1 cellular context compared by ENCODE assay signal in the genomic region with DNA sequence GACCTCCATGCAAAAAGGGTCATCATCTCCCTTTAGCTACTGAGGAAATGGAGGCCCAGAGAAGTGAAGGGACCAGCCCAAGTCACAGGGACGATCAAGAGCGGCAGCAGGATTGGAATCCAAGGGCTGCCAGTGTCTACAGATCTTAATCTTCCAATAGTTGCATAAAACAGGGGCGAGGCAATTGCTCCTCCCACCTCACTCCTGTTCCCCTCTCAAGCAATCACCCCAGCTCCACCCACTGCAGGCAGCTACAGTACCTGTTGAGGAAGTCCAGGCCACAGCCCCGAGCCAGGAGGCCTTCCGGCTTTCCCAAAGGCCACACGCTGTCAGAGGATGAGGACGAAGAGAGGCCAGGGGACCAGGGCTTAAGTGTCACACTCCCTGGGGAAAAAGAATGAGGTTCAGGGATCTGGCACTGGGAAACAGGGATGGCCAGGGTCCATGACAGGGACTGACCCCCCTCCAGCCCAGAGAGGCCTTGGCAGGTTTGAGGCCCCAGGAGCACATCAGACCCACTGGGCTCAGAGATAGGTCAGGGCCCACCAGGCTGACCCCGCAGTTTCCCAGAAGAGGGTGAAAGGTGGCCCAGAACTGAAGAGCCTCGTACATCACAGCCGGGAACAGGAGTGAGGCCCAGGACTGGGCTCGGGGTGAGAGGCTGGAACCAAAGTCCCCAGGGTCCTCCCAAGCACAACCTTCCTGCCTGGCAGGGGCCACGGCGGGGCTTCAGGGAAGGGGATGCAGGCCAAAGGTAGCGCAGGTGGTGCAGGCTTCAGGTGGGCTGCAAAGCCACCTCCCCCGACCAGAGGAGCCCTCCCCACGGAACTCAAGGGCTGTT.
TF ChIP-seq lines count a peak whose summit lies in the region.

No MANE protein-coding gene starts in this region.

TF ChIP-seq in HepG2, 621 proteins besides CTCF, POLR2A, EP300 and RAD21 (continued from another document and continues in another):
- TF ChIP-seq ZNF484 (CRISPR knock-in tag; IDR thresholded peaks at IDR 0.05; ENCODE audit: borderline replicate concordance, low read depth) (no peak), SRSF4 (IDR thresholded peaks at IDR 0.05; ENCODE audit: low read depth, low read length, poor library complexity, severe bottlenecking) (no peak), GABPA (IDR thresholded peaks at IDR 0.05; ENCODE audit: low read depth, low read length) (no peak; the same call in 1 of the 2 replicates), GABPA (CRISPR knock-in tag; IDR thresholded peaks at IDR 0.05; ENCODE audit: low read depth) (peak; percentile 71), ZNF737 (CRISPR knock-in tag; IDR thresholded peaks at IDR 0.05; ENCODE audit: borderline replicate concordance) (no peak), ZNF556 (CRISPR knock-in tag; IDR thresholded peaks at IDR 0.05; ENCODE audit: borderline replicate concordance) (no peak), SMAD9 (CRISPR knock-in tag; IDR thresholded peaks at IDR 0.05) (0 out of 2 replicates have a peak, but pooled peaks have one; percentile 54), ZNF17 (CRISPR knock-in tag; IDR thresholded peaks at IDR 0.05) (no peak), XRCC5 (optimal IDR thresholded peaks at IDR 0.05; ENCODE audit: low read length) (peak; percentile 28), MYC (CRISPR knock-in tag; IDR thresholded peaks at IDR 0.05; ENCODE audit: borderline replicate concordance) (peak; percentile 17; the same call in 1 of the 2 replicates), ZSCAN20 (CRISPR knock-in tag; IDR thresholded peaks at IDR 0.05; ENCODE audit: borderline replicate concordance) (no peak), ZNF629 (CRISPR knock-in tag; conservative IDR thresholded peaks at IDR 0.05) (no peak), SALL1 (CRISPR knock-in tag; IDR thresholded peaks at IDR 0.05) (no peak), MED1 (CRISPR knock-in tag; IDR thresholded peaks at IDR 0.05) (peak; percentile 8; the same call in 1 of the 2 replicates), ZBTB7A (CRISPR knock-in tag; IDR thresholded peaks at IDR 0.05) (no peak), ZNF446 (CRISPR knock-in tag; IDR thresholded peaks at IDR 0.05) (no peak), ZFP37 (CRISPR knock-in tag; IDR thresholded peaks at IDR 0.05; ENCODE audit: borderline replicate concordance) (no peak), KLF11 (CRISPR knock-in tag; IDR thresholded peaks at IDR 0.05) (no peak), FOXJ3 (CRISPR knock-in tag; IDR thresholded peaks at IDR 0.05; ENCODE audit: borderline replicate concordance) (no peak), ATF1 (CRISPR knock-in tag; IDR thresholded peaks at IDR 0.05) (no peak), ZNF816 (CRISPR knock-in tag; IDR thresholded peaks at IDR 0.05; ENCODE audit: borderline replicate concordance) (no peak), ZNF782 (CRISPR knock-in tag; IDR thresholded peaks at IDR 0.05; ENCODE audit: borderline replicate concordance) (no peak), MIER3 (CRISPR knock-in tag; IDR thresholded peaks at IDR 0.05; ENCODE audit: borderline replicate concordance) (no peak), ZNF674 (CRISPR knock-in tag; IDR thresholded peaks at IDR 0.05; ENCODE audit: low read depth) (no peak), ZSCAN30 (CRISPR knock-in tag; IDR thresholded peaks at IDR 0.05) (no peak), TP53 (CRISPR knock-in tag; conservative IDR thresholded peaks at IDR 0.05) (no peak), CHD4 (IDR thresholded peaks at IDR 0.05; ENCODE audit: borderline replicate concordance, low read length) (no peak; the same call in 1 of the 2 replicates), ISL2 (CRISPR knock-in tag; IDR thresholded peaks at IDR 0.05) (no peak), KDM5A (IDR thresholded peaks at IDR 0.05; ENCODE audit: borderline replicate concordance, low read length) (0 out of 2 replicates have a peak, but pooled peaks have one; percentile 14), ZNF30 (CRISPR knock-in tag; IDR thresholded peaks at IDR 0.05) (no peak), ZNF160 (CRISPR knock-in tag; IDR thresholded peaks at IDR 0.05) (no peak), GABPB1 (CRISPR knock-in tag; IDR thresholded peaks at IDR 0.05) (peak; percentile 35; the same call in 1 of the 2 replicates), HNRNPLL (IDR thresholded peaks at IDR 0.05; ENCODE audit: low read depth, low read length, poor library complexity, severe bottlenecking) (no peak), ZBTB20 (CRISPR knock-in tag; IDR thresholded peaks at IDR 0.05; ENCODE audit: borderline replicate concordance, low read depth) (0 out of 2 replicates have a peak, but pooled peaks have one; percentile 21), ERF (CRISPR knock-in tag; IDR thresholded peaks at IDR 0.05) (no peak), SCMH1 (CRISPR knock-in tag; IDR thresholded peaks at IDR 0.05; ENCODE audit: borderline replicate concordance) (no peak), BHLHE40 (IDR thresholded peaks at IDR 0.05; ENCODE audit: low read length) (no peak), ZNF549 (CRISPR knock-in tag; IDR thresholded peaks at IDR 0.05) (no peak), CENPT (CRISPR knock-in tag; IDR thresholded peaks at IDR 0.05; ENCODE audit: low read depth) (no peak), ZNF20 (CRISPR knock-in tag; IDR thresholded peaks at IDR 0.05) (no peak), ZFP62 (CRISPR knock-in tag; IDR thresholded peaks at IDR 0.05) (no peak), CAMTA2 (CRISPR knock-in tag; IDR thresholded peaks at IDR 0.05; ENCODE audit: borderline replicate concordance) (no peak), SNAI1 (CRISPR knock-in tag; IDR thresholded peaks at IDR 0.05; ENCODE audit: borderline replicate concordance) (peak; percentile 86; the same call in 1 of the 2 replicates), MED13 (CRISPR knock-in tag; IDR thresholded peaks at IDR 0.05) (no peak)
- TF ChIP-seq, protein P1, sequence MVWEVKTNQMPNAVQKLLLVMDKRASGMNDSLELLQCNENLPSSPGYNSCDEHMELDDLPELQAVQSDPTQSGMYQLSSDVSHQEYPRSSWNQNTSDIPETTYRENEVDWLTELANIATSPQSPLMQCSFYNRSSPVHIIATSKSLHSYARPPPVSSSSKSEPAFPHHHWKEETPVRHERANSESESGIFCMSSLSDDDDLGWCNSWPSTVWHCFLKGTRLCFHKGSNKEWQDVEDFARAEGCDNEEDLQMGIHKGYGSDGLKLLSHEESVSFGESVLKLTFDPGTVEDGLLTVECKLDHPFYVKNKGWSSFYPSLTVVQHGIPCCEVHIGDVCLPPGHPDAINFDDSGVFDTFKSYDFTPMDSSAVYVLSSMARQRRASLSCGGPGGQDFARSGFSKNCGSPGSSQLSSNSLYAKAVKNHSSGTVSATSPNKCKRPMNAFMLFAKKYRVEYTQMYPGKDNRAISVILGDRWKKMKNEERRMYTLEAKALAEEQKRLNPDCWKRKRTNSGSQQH (CRISPR knock-in tag; IDR thresholded peaks at IDR 0.05; ENCODE audit: low read depth), result no peak
- TF ChIP-seq, protein P2, sequence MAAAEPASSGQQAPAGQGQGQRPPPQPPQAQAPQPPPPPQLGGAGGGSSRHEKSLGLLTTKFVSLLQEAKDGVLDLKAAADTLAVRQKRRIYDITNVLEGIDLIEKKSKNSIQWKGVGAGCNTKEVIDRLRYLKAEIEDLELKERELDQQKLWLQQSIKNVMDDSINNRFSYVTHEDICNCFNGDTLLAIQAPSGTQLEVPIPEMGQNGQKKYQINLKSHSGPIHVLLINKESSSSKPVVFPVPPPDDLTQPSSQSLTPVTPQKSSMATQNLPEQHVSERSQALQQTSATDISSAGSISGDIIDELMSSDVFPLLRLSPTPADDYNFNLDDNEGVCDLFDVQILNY (CRISPR knock-in tag; conservative IDR thresholded peaks at IDR 0.05), result no peak
- TF ChIP-seq, protein P3, sequence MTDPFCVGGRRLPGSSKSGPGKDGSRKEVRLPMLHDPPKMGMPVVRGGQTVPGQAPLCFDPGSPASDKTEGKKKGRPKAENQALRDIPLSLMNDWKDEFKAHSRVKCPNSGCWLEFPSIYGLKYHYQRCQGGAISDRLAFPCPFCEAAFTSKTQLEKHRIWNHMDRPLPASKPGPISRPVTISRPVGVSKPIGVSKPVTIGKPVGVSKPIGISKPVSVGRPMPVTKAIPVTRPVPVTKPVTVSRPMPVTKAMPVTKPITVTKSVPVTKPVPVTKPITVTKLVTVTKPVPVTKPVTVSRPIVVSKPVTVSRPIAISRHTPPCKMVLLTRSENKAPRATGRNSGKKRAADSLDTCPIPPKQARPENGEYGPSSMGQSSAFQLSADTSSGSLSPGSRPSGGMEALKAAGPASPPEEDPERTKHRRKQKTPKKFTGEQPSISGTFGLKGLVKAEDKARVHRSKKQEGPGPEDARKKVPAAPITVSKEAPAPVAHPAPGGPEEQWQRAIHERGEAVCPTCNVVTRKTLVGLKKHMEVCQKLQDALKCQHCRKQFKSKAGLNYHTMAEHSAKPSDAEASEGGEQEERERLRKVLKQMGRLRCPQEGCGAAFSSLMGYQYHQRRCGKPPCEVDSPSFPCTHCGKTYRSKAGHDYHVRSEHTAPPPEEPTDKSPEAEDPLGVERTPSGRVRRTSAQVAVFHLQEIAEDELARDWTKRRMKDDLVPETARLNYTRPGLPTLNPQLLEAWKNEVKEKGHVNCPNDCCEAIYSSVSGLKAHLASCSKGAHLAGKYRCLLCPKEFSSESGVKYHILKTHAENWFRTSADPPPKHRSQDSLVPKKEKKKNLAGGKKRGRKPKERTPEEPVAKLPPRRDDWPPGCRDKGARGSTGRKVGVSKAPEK (CRISPR knock-in tag; IDR thresholded peaks at IDR 0.05; ENCODE audit: borderline replicate concordance), result no peak
- TF ChIP-seq, protein P4, sequence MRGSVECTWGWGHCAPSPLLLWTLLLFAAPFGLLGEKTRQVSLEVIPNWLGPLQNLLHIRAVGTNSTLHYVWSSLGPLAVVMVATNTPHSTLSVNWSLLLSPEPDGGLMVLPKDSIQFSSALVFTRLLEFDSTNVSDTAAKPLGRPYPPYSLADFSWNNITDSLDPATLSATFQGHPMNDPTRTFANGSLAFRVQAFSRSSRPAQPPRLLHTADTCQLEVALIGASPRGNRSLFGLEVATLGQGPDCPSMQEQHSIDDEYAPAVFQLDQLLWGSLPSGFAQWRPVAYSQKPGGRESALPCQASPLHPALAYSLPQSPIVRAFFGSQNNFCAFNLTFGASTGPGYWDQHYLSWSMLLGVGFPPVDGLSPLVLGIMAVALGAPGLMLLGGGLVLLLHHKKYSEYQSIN (CRISPR knock-in tag; IDR thresholded peaks at IDR 0.05; ENCODE audit: borderline replicate concordance), result no peak
- TF ChIP-seq, protein P5, sequence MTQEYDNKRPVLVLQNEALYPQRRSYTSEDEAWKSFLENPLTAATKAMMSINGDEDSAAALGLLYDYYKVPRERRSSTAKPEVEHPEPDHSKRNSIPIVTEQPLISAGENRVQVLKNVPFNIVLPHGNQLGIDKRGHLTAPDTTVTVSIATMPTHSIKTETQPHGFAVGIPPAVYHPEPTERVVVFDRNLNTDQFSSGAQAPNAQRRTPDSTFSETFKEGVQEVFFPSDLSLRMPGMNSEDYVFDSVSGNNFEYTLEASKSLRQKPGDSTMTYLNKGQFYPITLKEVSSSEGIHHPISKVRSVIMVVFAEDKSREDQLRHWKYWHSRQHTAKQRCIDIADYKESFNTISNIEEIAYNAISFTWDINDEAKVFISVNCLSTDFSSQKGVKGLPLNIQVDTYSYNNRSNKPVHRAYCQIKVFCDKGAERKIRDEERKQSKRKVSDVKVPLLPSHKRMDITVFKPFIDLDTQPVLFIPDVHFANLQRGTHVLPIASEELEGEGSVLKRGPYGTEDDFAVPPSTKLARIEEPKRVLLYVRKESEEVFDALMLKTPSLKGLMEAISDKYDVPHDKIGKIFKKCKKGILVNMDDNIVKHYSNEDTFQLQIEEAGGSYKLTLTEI (CRISPR knock-in tag; conservative IDR thresholded peaks at IDR 0.05), result no peak
- TF ChIP-seq, protein P6, sequence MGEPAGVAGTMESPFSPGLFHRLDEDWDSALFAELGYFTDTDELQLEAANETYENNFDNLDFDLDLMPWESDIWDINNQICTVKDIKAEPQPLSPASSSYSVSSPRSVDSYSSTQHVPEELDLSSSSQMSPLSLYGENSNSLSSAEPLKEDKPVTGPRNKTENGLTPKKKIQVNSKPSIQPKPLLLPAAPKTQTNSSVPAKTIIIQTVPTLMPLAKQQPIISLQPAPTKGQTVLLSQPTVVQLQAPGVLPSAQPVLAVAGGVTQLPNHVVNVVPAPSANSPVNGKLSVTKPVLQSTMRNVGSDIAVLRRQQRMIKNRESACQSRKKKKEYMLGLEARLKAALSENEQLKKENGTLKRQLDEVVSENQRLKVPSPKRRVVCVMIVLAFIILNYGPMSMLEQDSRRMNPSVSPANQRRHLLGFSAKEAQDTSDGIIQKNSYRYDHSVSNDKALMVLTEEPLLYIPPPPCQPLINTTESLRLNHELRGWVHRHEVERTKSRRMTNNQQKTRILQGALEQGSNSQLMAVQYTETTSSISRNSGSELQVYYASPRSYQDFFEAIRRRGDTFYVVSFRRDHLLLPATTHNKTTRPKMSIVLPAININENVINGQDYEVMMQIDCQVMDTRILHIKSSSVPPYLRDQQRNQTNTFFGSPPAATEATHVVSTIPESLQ (CRISPR knock-in tag; conservative IDR thresholded peaks at IDR 0.05), result no peak
- TF ChIP-seq, protein P7, sequence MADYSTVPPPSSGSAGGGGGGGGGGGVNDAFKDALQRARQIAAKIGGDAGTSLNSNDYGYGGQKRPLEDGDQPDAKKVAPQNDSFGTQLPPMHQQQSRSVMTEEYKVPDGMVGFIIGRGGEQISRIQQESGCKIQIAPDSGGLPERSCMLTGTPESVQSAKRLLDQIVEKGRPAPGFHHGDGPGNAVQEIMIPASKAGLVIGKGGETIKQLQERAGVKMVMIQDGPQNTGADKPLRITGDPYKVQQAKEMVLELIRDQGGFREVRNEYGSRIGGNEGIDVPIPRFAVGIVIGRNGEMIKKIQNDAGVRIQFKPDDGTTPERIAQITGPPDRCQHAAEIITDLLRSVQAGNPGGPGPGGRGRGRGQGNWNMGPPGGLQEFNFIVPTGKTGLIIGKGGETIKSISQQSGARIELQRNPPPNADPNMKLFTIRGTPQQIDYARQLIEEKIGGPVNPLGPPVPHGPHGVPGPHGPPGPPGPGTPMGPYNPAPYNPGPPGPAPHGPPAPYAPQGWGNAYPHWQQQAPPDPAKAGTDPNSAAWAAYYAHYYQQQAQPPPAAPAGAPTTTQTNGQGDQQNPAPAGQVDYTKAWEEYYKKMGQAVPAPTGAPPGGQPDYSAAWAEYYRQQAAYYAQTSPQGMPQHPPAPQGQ (CRISPR knock-in tag; IDR thresholded peaks at IDR 0.05; ENCODE audit: borderline replicate concordance), result no peak
- TF ChIP-seq, protein P8, sequence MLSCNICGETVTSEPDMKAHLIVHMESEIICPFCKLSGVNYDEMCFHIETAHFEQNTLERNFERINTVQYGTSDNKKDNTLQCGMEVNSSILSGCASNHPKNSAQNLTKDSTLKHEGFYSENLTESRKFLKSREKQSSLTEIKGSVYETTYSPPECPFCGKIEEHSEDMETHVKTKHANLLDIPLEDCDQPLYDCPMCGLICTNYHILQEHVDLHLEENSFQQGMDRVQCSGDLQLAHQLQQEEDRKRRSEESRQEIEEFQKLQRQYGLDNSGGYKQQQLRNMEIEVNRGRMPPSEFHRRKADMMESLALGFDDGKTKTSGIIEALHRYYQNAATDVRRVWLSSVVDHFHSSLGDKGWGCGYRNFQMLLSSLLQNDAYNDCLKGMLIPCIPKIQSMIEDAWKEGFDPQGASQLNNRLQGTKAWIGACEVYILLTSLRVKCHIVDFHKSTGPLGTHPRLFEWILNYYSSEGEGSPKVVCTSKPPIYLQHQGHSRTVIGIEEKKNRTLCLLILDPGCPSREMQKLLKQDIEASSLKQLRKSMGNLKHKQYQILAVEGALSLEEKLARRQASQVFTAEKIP (CRISPR knock-in tag; IDR thresholded peaks at IDR 0.05; ENCODE audit: borderline replicate concordance), result no peak
- TF ChIP-seq, protein P9, sequence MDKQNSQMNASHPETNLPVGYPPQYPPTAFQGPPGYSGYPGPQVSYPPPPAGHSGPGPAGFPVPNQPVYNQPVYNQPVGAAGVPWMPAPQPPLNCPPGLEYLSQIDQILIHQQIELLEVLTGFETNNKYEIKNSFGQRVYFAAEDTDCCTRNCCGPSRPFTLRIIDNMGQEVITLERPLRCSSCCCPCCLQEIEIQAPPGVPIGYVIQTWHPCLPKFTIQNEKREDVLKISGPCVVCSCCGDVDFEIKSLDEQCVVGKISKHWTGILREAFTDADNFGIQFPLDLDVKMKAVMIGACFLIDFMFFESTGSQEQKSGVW (CRISPR knock-in tag; IDR thresholded peaks at IDR 0.05; ENCODE audit: borderline replicate concordance), result no peak
